In the genomic region with DNA sequence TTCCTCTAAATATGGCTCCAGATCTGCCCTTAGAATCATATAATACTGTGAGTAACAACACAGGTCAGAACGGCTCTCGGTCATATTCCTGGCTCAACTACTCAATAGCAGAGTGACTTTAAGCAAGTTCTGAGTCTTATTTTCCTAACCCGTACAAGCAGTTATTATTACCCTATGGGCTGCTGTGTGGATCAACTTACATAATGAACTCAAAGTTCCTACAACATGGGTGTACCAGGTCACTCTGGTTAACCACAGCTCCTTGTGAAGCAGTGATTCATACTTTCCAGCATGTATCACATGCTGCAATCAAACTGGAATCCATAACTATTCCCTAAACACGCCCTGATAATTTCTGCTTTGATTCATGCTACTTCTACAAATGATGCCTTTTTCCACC, we compare ENCODE assay signal across 12 cellular contexts.
DNase-seq lines count a peak whose midpoint lies in the region; ATAC-seq and TF ChIP-seq lines count a peak whose summit lies in the region.
"Had no signal": no experiment of that assay in that cellular context is flagged by ENCODE, and none has a peak within 500 bp of the region (broad histone marks: within the 10 kb centered on the region; RNA-seq: fewer than 3 reads in every experiment).

No MANE protein-coding gene starts in this region.

- no peak overlapping the region for H3K4me3 ChIP-seq in IMR-90 (ENCODE audit: insufficient read depth, low read depth, low read length)
- no peak overlapping the region for H3K4me3 ChIP-seq in CD8-positive, alpha-beta memory T cell (ENCODE audit: low read length)
- H3K4me3 ChIP-seq: adrenal gland had no signal

- peak overlapping the region; percentile 25; the same call in 1 of the 2 replicates for H2BK120ac ChIP-seq in IMR-90 (ENCODE audit: low read depth, low read length)

- peak; percentile 70 for DNase-seq in AG08396 (ENCODE audit: low spot score)
- DNase-seq in IMR-90 = peak; percentile 100
- DNase-seq in amniotic epithelial cell (ENCODE audit: low read depth) = peak; percentile 98
- peak; percentile 92 for DNase-seq in kidney tubule cell (ENCODE audit: low spot score)
- DNase-seq in erythroblast (lab: John Stamatoyannopoulos, UW) = no peak
- no peak for DNase-seq in NCI-H2029 (lab: John Stamatoyannopoulos, UW)
- DNase-seq in CD8-positive, alpha-beta memory T cell = no peak
- DNase-seq: adrenal gland, DMS53, NCI-H446 had no signal

- peaks cover 0 to 10% (median 5%) of the 10 kb centered on the region in 5 donors for H3K9me3 Mint-ChIP-seq in CD8-positive, alpha-beta memory T cell

- 0% methylated on average over 1 of the region's 4 CpGs; no CpG with 5 or more reads in 1 of the 2 experiments for WGBS in IMR-90 (ENCODE audit: extremely low coverage in 2 of 2, insufficient read length in 1 of 2), 2 experiments

- no peaks in the 10 kb centered on the region for H3K79me1 ChIP-seq in IMR-90 (ENCODE audit: low read depth in 1 of 2, low read length in 2 of 2)

- peaks cover 6 to 34% (median 7%) of the 10 kb centered on the region in 3 donors for H3K36me3 Mint-ChIP-seq in CD8-positive, alpha-beta memory T cell
- H3K36me3 Mint-ChIP-seq: WTC11 had no signal

- H4K20me1 ChIP-seq in IMR-90 (ENCODE audit: insufficient read depth, low read length) = no peaks in the 10 kb centered on the region

- peak; percentile 99 for ATAC-seq in IMR-90 (ENCODE audit: low read depth)
- no peak for ATAC-seq in GM18861 (IDR thresholded peaks at IDR 0.05; ENCODE audit: unreplicated experiment)
- ATAC-seq: WTC11 had no signal

- dilution Hi-C loops in IMR-90 (cut with HindIII; ENCODE audit: low sequenced_read_pairs, unreplicated experiment) = no loop called here

- peak overlapping the region; percentile 85 for H2BK5ac ChIP-seq in IMR-90 (ENCODE audit: low read depth, low read length, poor library complexity, severe bottlenecking)

- BruUV-seq in IMR-90 (replicated peaks; lab: Mats Ljungman, UMichigan) = no TSS peak

- H3K56ac ChIP-seq in IMR-90 (ENCODE audit: extremely low read depth, insufficient read depth, low read length) = no peak overlapping the region

- H3K18ac ChIP-seq in IMR-90 (ENCODE audit: low read depth, low read length) = no peak overlapping the region

- H3K9ac ChIP-seq in IMR-90 (ENCODE audit: low read depth, low read length) = no peak overlapping the region

- H3K4me3 Mint-ChIP-seq in CD8-positive, alpha-beta memory T cell = no peak overlapping the region
- H3K4me3 Mint-ChIP-seq: WTC11 had no signal

- no peak overlapping the region for H3K14ac ChIP-seq in IMR-90 (replicated peaks; ENCODE audit: low read depth, low read length)

- POLR2A ChIA-PET in IMR-90 (lab: Charles Lee; ENCODE audit: unreplicated experiment) = no interaction called here
- POLR2A ChIA-PET in CD8-positive, alpha-beta memory T cell (lab: Charles Lee) = no interaction called here

- H2BK20ac ChIP-seq in IMR-90 (ENCODE audit: low read depth, low read length) = no peak overlapping the region

- TF ChIP-seq POLR2A in IMR-90 (IDR thresholded peaks at IDR 0.05; ENCODE audit: low read depth, low read length) (no peak), erythroblast (IDR thresholded peaks at IDR 0.05; ENCODE audit: low read length) (no peak)

- H3K4ac ChIP-seq in IMR-90 (ENCODE audit: low read depth, low read length) = no peak overlapping the region

- H3K27ac ChIP-seq in IMR-90 (ENCODE audit: insufficient read depth, low read length) = no peak overlapping the region
- H3K27ac ChIP-seq in CD8-positive, alpha-beta memory T cell (ENCODE audit: low read depth, low read length) = no peak overlapping the region
- H3K27ac ChIP-seq: adrenal gland had no signal

- H3K27me3 ChIP-seq in IMR-90 (ENCODE audit: control insufficient read depth, insufficient read depth, low read length) = no peaks in the 10 kb centered on the region
- H3K27me3 ChIP-seq in CD8-positive, alpha-beta memory T cell (ENCODE audit: insufficient read depth, low read length, poor library complexity, severe bottlenecking) = no peaks in the 10 kb centered on the region
- H3K27me3 ChIP-seq: adrenal gland had no signal

- H3K27me3 Mint-ChIP-seq in CD8-positive, alpha-beta memory T cell = no peaks in the 10 kb centered on the region

- H2AK5ac ChIP-seq in IMR-90 (ENCODE audit: low read depth, low read length) = no peak overlapping the region

- H3K36me3 ChIP-seq in IMR-90 (ENCODE audit: control insufficient read depth, insufficient read depth, low read length) = no peaks in the 10 kb centered on the region
- no peaks in the 10 kb centered on the region for H3K36me3 ChIP-seq in CD8-positive, alpha-beta memory T cell (ENCODE audit: insufficient read depth, low read length)
- H3K36me3 ChIP-seq: adrenal gland had no signal

- intact Hi-C loops in IMR-90 (cut with micrococcal nuclease) = no loop called here

- H3K23ac ChIP-seq in IMR-90 (ENCODE audit: low read depth, low read length) = no peak overlapping the region

- H3K9me3 ChIP-seq in IMR-90 (ENCODE audit: control insufficient read depth, insufficient read depth, low read length) = no peaks in the 10 kb centered on the region; the same call in 1 of the 2 replicates
- H3K9me3 ChIP-seq in CD8-positive, alpha-beta memory T cell (ENCODE audit: low read length) = no peaks in the 10 kb centered on the region
- H3K9me3 ChIP-seq: adrenal gland had no signal

- peak; percentile 29; the same call in 1 of the 2 replicates for TF ChIP-seq RAD21 in IMR-90 (IDR thresholded peaks at IDR 0.05; ENCODE audit: low read length)

- H4K5ac ChIP-seq in IMR-90 (ENCODE audit: low read depth, low read length) = no peak overlapping the region; the same call in 1 of the 2 replicates

- TF ChIP-seq CTCF in IMR-90 (conservative IDR thresholded peaks at IDR 0.05; ENCODE audit: low read depth, low read length) = no peak

- H3K4me2 ChIP-seq in IMR-90 (ENCODE audit: low read depth, low read length) = peak overlapping the region; percentile 85

- no peak overlapping the region for H2AFZ ChIP-seq in IMR-90 (replicated peaks; ENCODE audit: low read length, poor library complexity)

- H2AK9ac ChIP-seq in IMR-90 (replicated peaks; ENCODE audit: low read depth, low read length, poor library complexity) = no peak overlapping the region

- no peaks in the 10 kb centered on the region for H3K4me1 Mint-ChIP-seq in CD8-positive, alpha-beta memory T cell

- no peaks in the 10 kb centered on the region for H3K4me1 ChIP-seq in IMR-90 (ENCODE audit: control insufficient read depth, insufficient read depth, low read length)
- H3K4me1 ChIP-seq in CD8-positive, alpha-beta memory T cell (ENCODE audit: insufficient read depth, low read length) = no peaks in the 10 kb centered on the region
- H3K4me1 ChIP-seq: adrenal gland had no signal

- H2BK15ac ChIP-seq in IMR-90 (ENCODE audit: low read depth, low read length) = no peak overlapping the region

- CTCF ChIA-PET in IMR-90 (lab: Yijun Ruan, JAX) = no interaction called here
- CTCF ChIA-PET in CD8-positive, alpha-beta memory T cell (lab: Charles Lee) = no interaction called here

- H4K91ac ChIP-seq in IMR-90 (ENCODE audit: insufficient read depth, low read depth, low read length) = no peak overlapping the region

- in situ Hi-C loops in IMR-90 (cut with MboI; ENCODE audit: low sequenced_read_pairs) = no loop called here

- H3K27ac Mint-ChIP-seq in CD8-positive, alpha-beta memory T cell = no peak overlapping the region
- H3K27ac Mint-ChIP-seq: WTC11 had no signal

- peaks cover 2% of the 10 kb centered on the region; the same call in 1 of the 2 replicates for H3K9me1 ChIP-seq in IMR-90 (ENCODE audit: insufficient read depth, low read length)

- no peak overlapping the region for H4K8ac ChIP-seq in IMR-90 (ENCODE audit: low read depth in 2 of 2, low read length in 2 of 2)

TF ChIP-seq in IMR-90, 13 proteins besides CTCF, POLR2A, EP300 and RAD21:
- TF ChIP-seq RCOR1 (IDR thresholded peaks at IDR 0.05; ENCODE audit: insufficient replicate concordance, low read length) (no peak), NFE2L2 (IDR thresholded peaks at IDR 0.05; ENCODE audit: low read depth, low read length) (no peak), BHLHE40 (IDR thresholded peaks at IDR 0.05; ENCODE audit: low read depth, low read length) (peak; percentile 85), FOS (IDR thresholded peaks at IDR 0.05; ENCODE audit: low read depth, low read length) (peak; percentile 94), RFX5 (IDR thresholded peaks at IDR 0.05; ENCODE audit: low read depth, low read length) (no peak), MXI1 (IDR thresholded peaks at IDR 0.05; ENCODE audit: borderline replicate concordance, low read depth, low read length) (no peak), SMC3 (IDR thresholded peaks at IDR 0.05; ENCODE audit: low read depth, low read length) (no peak), MAFK (IDR thresholded peaks at IDR 0.05; ENCODE audit: low read depth, low read length) (peak; percentile 24; the same call in 1 of the 2 replicates), MAZ (IDR thresholded peaks at IDR 0.05; ENCODE audit: borderline replicate concordance, low read depth, low read length) (no peak; the same call in 1 of the 2 replicates), CHD1 (IDR thresholded peaks at IDR 0.05; ENCODE audit: low read depth, low read length) (no peak), CEBPB (IDR thresholded peaks at IDR 0.05; ENCODE audit: low read depth, low read length) (peak; percentile 92)
- TF ChIP-seq, protein P1, sequence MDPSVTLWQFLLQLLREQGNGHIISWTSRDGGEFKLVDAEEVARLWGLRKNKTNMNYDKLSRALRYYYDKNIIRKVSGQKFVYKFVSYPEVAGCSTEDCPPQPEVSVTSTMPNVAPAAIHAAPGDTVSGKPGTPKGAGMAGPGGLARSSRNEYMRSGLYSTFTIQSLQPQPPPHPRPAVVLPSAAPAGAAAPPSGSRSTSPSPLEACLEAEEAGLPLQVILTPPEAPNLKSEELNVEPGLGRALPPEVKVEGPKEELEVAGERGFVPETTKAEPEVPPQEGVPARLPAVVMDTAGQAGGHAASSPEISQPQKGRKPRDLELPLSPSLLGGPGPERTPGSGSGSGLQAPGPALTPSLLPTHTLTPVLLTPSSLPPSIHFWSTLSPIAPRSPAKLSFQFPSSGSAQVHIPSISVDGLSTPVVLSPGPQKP (IDR thresholded peaks at IDR 0.05; ENCODE audit: borderline replicate concordance, low read depth, low read length) = no peak
- TF ChIP-seq, protein P2, sequence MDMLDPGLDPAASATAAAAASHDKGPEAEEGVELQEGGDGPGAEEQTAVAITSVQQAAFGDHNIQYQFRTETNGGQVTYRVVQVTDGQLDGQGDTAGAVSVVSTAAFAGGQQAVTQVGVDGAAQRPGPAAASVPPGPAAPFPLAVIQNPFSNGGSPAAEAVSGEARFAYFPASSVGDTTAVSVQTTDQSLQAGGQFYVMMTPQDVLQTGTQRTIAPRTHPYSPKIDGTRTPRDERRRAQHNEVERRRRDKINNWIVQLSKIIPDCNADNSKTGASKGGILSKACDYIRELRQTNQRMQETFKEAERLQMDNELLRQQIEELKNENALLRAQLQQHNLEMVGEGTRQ (IDR thresholded peaks at IDR 0.05; ENCODE audit: low read depth, low read length) = peak; percentile 78

Comparison
In these comparisons a context has a peak if more than half of its experiments do, and no peak if none do; other contexts are left out.
1. DNase-seq: peak in AG08396 (single experiment), IMR-90 (single experiment), amniotic epithelial cell (single experiment) and kidney tubule cell (single experiment); none in erythroblast (0 of 2), NCI-H2029 (single experiment) and CD8-positive, alpha-beta memory T cell (0 of 5).